Comparison of ENCODE assay signal across 8 cellular contexts in genomic region chr3:132659370-132660055, GRCh38. TPM values are rescaled to one million over a fixed set of nuclear protein-coding genes. Genes with fewer than 3 reads are reported as not detected.
DNase-seq lines count a peak whose midpoint lies in the region; ATAC-seq, FAIRE-seq and TF ChIP-seq lines count a peak whose summit lies in the region.

Gene ACAD11 (minus strand): TSS chr3:132659809. CDS start chr3:132659751, 58 bp downstream.

- no peak for FAIRE-seq in RCC 7860 (lab: Jason Lieb, UNC)

- ATAC-seq in GM21723 (IDR thresholded peaks at IDR 0.05; ENCODE audit: unreplicated experiment), result peak; percentile 62
- peak; percentile 52 for ATAC-seq in activated naive CD8-positive, alpha-beta T cell treated with anti-CD3 and anti-CD28 coated beads, Interleukin-2, amount 50 U/mL, for 24 hours

- H3K27me3 ChIP-seq in uterus, result no peaks in the 10 kb centered on the region

- peaks cover 19% of the 10 kb centered on the region for H3K36me3 Mint-ChIP-seq in activated naive CD8-positive, alpha-beta T cell treated with anti-CD3 and anti-CD28 coated beads, Interleukin-2, amount 50 U/mL, for 24 hours (ENCODE audit: low read depth)
- H3K36me3 Mint-ChIP-seq in glutamatergic neuron (ENCODE audit: unreplicated experiment), result no peaks in the 10 kb centered on the region

- H3K4me3 ChIP-seq in uterus, result peak within 1 kb of the TSS; percentile 84 to 96

- H3K36me3 ChIP-seq in uterus, result no peaks in the 10 kb centered on the region

- TF ChIP-seq POLR2A in uterus (IDR thresholded peaks at IDR 0.05), result peak; percentile 26 to 40

- peak within 1 kb of the TSS; percentile 97 for H3K4me3 Mint-ChIP-seq in activated naive CD8-positive, alpha-beta T cell treated with anti-CD3 and anti-CD28 coated beads, Interleukin-2, amount 50 U/mL, for 24 hours
- H3K4me3 Mint-ChIP-seq in glutamatergic neuron (ENCODE audit: unreplicated experiment), result peak within 1 kb of the TSS; percentile 96

- TF ChIP-seq RAD21 in Ishikawa (IDR thresholded peaks at IDR 0.05; ENCODE audit: low read depth), result peak; percentile 32; the same call in 1 of the 2 replicates

- H3K27ac ChIP-seq in uterus, result peak within 1 kb of the TSS; percentile 89 to 96

- peak within 1 kb of the TSS; percentile 97 for H3K27ac Mint-ChIP-seq in activated naive CD8-positive, alpha-beta T cell treated with anti-CD3 and anti-CD28 coated beads, Interleukin-2, amount 50 U/mL, for 24 hours
- peak within 1 kb of the TSS; percentile 88 for H3K27ac Mint-ChIP-seq in glutamatergic neuron (ENCODE audit: unreplicated experiment)

- H3K4me1 ChIP-seq in uterus, result peaks cover 0 to 5% of the 10 kb centered on the region in 2 donors

- peak; percentile 52 for TF ChIP-seq CTCF in glutamatergic neuron (IDR thresholded peaks at IDR 0.05; ENCODE audit: partially characterized antibody, unreplicated experiment)
- peak; percentile 35 to 75 (median 54) for TF ChIP-seq CTCF in uterus (IDR thresholded peaks at IDR 0.05)

- no peaks in the 10 kb centered on the region for H3K27me3 Mint-ChIP-seq in activated naive CD8-positive, alpha-beta T cell treated with anti-CD3 and anti-CD28 coated beads, Interleukin-2, amount 50 U/mL, for 24 hours
- H3K27me3 Mint-ChIP-seq in glutamatergic neuron (ENCODE audit: unreplicated experiment), result no peaks in the 10 kb centered on the region

- TF ChIP-seq EP300 in Ishikawa (IDR thresholded peaks at IDR 0.05; ENCODE audit: borderline replicate concordance), result no peak; the same call in 1 of the 2 replicates

- H3K4me1 Mint-ChIP-seq in activated naive CD8-positive, alpha-beta T cell treated with anti-CD3 and anti-CD28 coated beads, Interleukin-2, amount 50 U/mL, for 24 hours, result peaks cover 70% of the 10 kb centered on the region
- peaks cover 6% of the 10 kb centered on the region for H3K4me1 Mint-ChIP-seq in glutamatergic neuron (ENCODE audit: low read depth, unreplicated experiment)

- intact Hi-C loops in uterus (cut with DNase I; ENCODE audit: low total_unique reads), result no loop called here

- DNase-seq in GF-D8 (lab: John Stamatoyannopoulos, UW) (peak; percentile 39), RCC 7860 (ENCODE audit: low spot score) (peak; percentile 51), glutamatergic neuron (peak; percentile 75), occipital lobe (lab: John Stamatoyannopoulos, UW) (peak; percentile 77), uterus (peak; percentile 72 to 75)
- peak; percentile 58 for DNase-seq in activated naive CD8-positive, alpha-beta T cell treated with anti-CD3 and anti-CD28 coated beads, Interleukin-2, amount 50 U/mL, for 24 hours

- no peaks in the 10 kb centered on the region for H3K9me3 Mint-ChIP-seq in activated naive CD8-positive, alpha-beta T cell treated with anti-CD3 and anti-CD28 coated beads, Interleukin-2, amount 50 U/mL, for 24 hours
- peaks cover 7% of the 10 kb centered on the region for H3K9me3 Mint-ChIP-seq in glutamatergic neuron (ENCODE audit: unreplicated experiment)

- H3K9me3 ChIP-seq in uterus, result no peaks in the 10 kb centered on the region

TF ChIP-seq in Ishikawa, 13 proteins besides CTCF, POLR2A, EP300 and RAD21:
- TF ChIP-seq ZBTB7A (IDR thresholded peaks at IDR 0.05; ENCODE audit: low read depth) (0 out of 2 replicates have a peak, but pooled peaks have one; percentile 43), MAX (IDR thresholded peaks at IDR 0.05) (peak; percentile 56), TEAD4 (IDR thresholded peaks at IDR 0.05) (no peak)

RNA-seq across cellular contexts. Expression of gene ACAD11, which starts in this region (rescaled TPM):
- total RNA-seq in glutamatergic neuron (ENCODE audit: unreplicated experiment) (9.4 TPM), occipital lobe (36.0 TPM), uterus (100 to 1,000 TPM in 1 of 4 donors, 10 to 100 TPM in 3; 24.7 to 115 (median 47.0) TPM)

Comparison
In these comparisons a context has a peak if more than half of its experiments do, and no peak if none do; other contexts are left out.
1. Peak in every context shown above with its lines: DNase-seq, ATAC-seq, H3K4me3 ChIP-seq and H3K27ac ChIP-seq.